2 cellular contexts compared by ENCODE assay signal in the genomic region with DNA sequence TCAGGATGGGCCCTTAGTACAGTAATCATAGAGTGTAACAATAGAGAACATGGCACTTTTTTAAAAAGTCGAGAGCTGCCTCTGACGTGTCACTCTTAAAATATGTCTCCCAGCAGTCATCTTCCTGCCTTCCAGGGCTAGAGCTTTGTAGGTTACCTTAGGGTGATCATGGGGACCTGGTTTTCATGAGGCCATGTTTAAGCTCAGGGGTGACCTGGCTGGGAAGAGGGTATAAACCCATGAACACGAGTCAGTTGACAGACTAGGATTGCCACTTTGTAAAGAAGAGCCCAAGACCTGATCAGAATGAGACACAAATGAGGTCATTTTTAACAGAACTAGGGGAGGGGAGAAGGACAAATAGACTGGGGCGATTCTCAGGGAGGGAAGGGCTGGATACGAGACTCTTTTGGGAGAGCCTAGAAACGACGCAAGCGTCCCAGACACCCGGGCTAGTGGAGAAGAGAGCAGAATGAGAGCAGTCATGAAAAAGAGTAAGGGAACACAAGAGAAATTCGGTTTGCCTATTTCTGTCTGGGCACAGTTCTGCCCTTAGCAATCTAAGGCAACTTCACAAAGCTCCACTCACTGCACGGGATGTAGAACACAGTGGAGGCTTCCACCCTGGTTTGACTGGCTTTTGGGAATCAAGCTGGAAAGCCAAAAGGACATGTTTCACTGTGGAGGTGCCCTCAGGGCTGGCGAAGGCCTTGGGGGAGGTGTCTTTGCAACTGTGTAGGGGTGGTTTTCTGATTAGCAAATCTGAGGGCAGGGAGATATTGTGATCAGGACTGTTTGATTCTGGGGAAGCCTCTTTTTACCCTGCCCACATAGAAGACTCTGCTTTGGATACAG.
TF ChIP-seq lines count a peak whose summit lies in the region.

No MANE protein-coding gene starts in this region.

TF ChIP-seq in GM23338, 12 proteins besides CTCF, POLR2A, EP300 and RAD21 (continues in another document):
- TF ChIP-seq EZH2 (IDR thresholded peaks at IDR 0.05; ENCODE audit: low read depth, unreplicated experiment) (no peak), NANOG (IDR thresholded peaks at IDR 0.05; ENCODE audit: borderline replicate concordance) (no peak), CREB1 (CRISPR knock-in tag; IDR thresholded peaks at IDR 0.05; ENCODE audit: low read depth) (no peak), ZNF462 (CRISPR knock-in tag; IDR thresholded peaks at IDR 0.05) (no peak), ZNF114 (CRISPR knock-in tag; IDR thresholded peaks at IDR 0.05) (no peak), ZNF331 (CRISPR knock-in tag; IDR thresholded peaks at IDR 0.05; ENCODE audit: low read depth) (no peak), STAT1 (IDR thresholded peaks at IDR 0.05; ENCODE audit: unreplicated experiment) (no peak), ETS1 (IDR thresholded peaks at IDR 0.05) (no peak), POLR2AphosphoS5 (IDR thresholded peaks at IDR 0.05; ENCODE audit: low read depth) (no peak)

TF ChIP-seq in HepG2, 621 proteins besides CTCF, POLR2A, EP300 and RAD21:
- TF ChIP-seq CREB1 (IDR thresholded peaks at IDR 0.05) (peak; percentile 19; the same call in 1 of the 2 replicates), CREB1 (CRISPR knock-in tag; IDR thresholded peaks at IDR 0.05) (no peak)
- TF ChIP-seq, protein P1, sequence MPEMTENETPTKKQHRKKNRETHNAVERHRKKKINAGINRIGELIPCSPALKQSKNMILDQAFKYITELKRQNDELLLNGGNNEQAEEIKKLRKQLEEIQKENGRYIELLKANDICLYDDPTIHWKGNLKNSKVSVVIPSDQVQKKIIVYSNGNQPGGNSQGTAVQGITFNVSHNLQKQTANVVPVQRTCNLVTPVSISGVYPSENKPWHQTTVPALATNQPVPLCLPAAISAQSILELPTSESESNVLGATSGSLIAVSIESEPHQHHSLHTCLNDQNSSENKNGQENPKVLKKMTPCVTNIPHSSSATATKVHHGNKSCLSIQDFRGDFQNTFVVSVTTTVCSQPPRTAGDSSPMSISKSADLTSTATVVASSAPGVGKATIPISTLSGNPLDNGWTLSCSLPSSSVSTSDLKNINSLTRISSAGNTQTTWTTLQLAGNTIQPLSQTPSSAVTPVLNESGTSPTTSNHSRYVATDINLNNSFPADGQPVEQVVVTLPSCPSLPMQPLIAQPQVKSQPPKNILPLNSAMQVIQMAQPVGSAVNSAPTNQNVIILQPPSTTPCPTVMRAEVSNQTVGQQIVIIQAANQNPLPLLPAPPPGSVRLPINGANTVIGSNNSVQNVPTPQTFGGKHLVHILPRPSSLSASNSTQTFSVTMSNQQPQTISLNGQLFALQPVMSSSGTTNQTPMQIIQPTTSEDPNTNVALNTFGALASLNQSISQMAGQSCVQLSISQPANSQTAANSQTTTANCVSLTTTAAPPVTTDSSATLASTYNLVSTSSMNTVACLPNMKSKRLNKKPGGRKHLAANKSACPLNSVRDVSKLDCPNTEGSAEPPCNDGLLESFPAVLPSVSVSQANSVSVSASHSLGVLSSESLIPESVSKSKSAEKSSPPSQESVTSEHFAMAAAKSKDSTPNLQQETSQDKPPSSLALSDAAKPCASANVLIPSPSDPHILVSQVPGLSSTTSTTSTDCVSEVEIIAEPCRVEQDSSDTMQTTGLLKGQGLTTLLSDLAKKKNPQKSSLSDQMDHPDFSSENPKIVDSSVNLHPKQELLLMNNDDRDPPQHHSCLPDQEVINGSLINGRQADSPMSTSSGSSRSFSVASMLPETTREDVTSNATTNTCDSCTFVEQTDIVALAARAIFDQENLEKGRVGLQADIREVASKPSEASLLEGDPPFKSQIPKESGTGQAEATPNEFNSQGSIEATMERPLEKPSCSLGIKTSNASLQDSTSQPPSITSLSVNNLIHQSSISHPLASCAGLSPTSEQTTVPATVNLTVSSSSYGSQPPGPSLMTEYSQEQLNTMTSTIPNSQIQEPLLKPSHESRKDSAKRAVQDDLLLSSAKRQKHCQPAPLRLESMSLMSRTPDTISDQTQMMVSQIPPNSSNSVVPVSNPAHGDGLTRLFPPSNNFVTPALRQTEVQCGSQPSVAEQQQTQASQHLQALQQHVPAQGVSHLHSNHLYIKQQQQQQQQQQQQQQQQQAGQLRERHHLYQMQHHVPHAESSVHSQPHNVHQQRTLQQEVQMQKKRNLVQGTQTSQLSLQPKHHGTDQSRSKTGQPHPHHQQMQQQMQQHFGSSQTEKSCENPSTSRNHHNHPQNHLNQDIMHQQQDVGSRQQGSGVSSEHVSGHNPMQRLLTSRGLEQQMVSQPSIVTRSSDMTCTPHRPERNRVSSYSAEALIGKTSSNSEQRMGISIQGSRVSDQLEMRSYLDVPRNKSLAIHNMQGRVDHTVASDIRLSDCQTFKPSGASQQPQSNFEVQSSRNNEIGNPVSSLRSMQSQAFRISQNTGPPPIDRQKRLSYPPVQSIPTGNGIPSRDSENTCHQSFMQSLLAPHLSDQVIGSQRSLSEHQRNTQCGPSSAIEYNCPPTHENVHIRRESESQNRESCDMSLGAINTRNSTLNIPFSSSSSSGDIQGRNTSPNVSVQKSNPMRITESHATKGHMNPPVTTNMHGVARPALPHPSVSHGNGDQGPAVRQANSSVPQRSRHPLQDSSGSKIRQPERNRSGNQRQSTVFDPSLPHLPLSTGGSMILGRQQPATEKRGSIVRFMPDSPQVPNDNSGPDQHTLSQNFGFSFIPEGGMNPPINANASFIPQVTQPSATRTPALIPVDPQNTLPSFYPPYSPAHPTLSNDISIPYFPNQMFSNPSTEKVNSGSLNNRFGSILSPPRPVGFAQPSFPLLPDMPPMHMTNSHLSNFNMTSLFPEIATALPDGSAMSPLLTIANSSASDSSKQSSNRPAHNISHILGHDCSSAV (CRISPR knock-in tag; IDR thresholded peaks at IDR 0.05; ENCODE audit: borderline replicate concordance), result no peak
